In genomic region chr7:81608748-81609382, GRCh38 we compare ENCODE assay signal across 21 cellular contexts.
DNase-seq lines count a peak whose midpoint lies in the region; ATAC-seq and TF ChIP-seq lines count a peak whose summit lies in the region.
"Had no signal": no experiment of that assay in that cellular context is flagged by ENCODE, and none has a peak within 500 bp of the region (broad histone marks: within the 10 kb centered on the region; RNA-seq: fewer than 3 reads in every experiment).

No MANE protein-coding gene starts in this region.

- no peak overlapping the region for H3K14ac ChIP-seq in H9 (ENCODE audit: insufficient read depth, low read length)

- no peak overlapping the region for H4K91ac ChIP-seq in H9 (ENCODE audit: insufficient read length, low read depth, low read length)

- no peak overlapping the region for H2BK12ac ChIP-seq in H9 (ENCODE audit: insufficient read length, low read depth, low read length)

- H3K4me3 ChIP-seq in PC-3 (ENCODE audit: low read length) (peak overlapping the region; percentile 25; the same call in 1 of the 2 replicates), choroid plexus epithelial cell (ENCODE audit: low read depth, low read length) (no peak overlapping the region), osteoblast (ENCODE audit: insufficient read depth, low read length) (no peak overlapping the region), MM.1S (ENCODE audit: low read length) (no peak overlapping the region), hepatocyte (no peak overlapping the region)
- H3K4me3 ChIP-seq: esophagus muscularis mucosa had no signal

- CTCF ChIA-PET in PC-3 (lab: Charles Lee), result no interaction called here

- DNase-seq in H9 (no peak), PC-3 (peak; percentile 70), choroid plexus epithelial cell (ENCODE audit: low read depth) (peak; percentile 67), osteoblast (ENCODE audit: insufficient read length, low spot score, missing footprints) (peak; percentile 37), MM.1S (no peak), hepatocyte (ENCODE audit: low spot score) (no peak)
- DNase-seq: activated naive CD4-positive, alpha-beta T cell treated with anti-CD3 and anti-CD28 coated beads for 36 hours; activated T-cell treated with anti-CD3 and anti-CD28 coated beads, Interleukin-2, amount 50 U/mL, for 4 hours; anterior cingulate cortex; effector memory CD4-positive, alpha-beta T cell; EL; left ventricle myocardium superior; NCI-H1694 treated with DMSO at 0.1 percent for 48 hours; SIG-M5; substantia nigra had no signal

- BruUV-seq in PC-3 (replicated peaks; lab: Mats Ljungman, UMichigan), result no TSS peak

- ATAC-seq in PC-3 (peak; percentile 90), GM18868 (IDR thresholded peaks at IDR 0.05; ENCODE audit: unreplicated experiment) (no peak)
- ATAC-seq: activated T-cell treated with anti-CD3 and anti-CD28 coated beads, Interleukin-2, amount 50 U/mL, for 4 hours; left ventricle myocardium superior; sciatic nerve had no signal

- no peak overlapping the region for H4K8ac ChIP-seq in H9 (replicated peaks; ENCODE audit: insufficient read length, low read depth, low read length)

- H3K27me3 ChIP-seq in H9 (ENCODE audit: insufficient read depth, low read length) (no peaks in the 10 kb centered on the region), PC-3 (ENCODE audit: low read length) (no peaks in the 10 kb centered on the region), osteoblast (ENCODE audit: insufficient read depth, low read length) (no peaks in the 10 kb centered on the region), MM.1S (replicated peaks; ENCODE audit: insufficient read depth, low read length) (no peaks in the 10 kb centered on the region), hepatocyte (no peaks in the 10 kb centered on the region)
- H3K27me3 ChIP-seq: esophagus muscularis mucosa had no signal

- no peaks in the 10 kb centered on the region for H3K79me2 ChIP-seq in H9 (ENCODE audit: insufficient read depth, low read length)
- no peaks in the 10 kb centered on the region for H3K79me2 ChIP-seq in PC-3 (ENCODE audit: low read length)
- H3K79me2 ChIP-seq in osteoblast (ENCODE audit: insufficient read depth, low read length), result no peaks in the 10 kb centered on the region
- H3K79me2 ChIP-seq in MM.1S (ENCODE audit: low read length), result no peaks in the 10 kb centered on the region
- no peaks in the 10 kb centered on the region for H3K79me2 ChIP-seq in hepatocyte
- H3K79me2 ChIP-seq: parathyroid adenoma had no signal

- H2BK15ac ChIP-seq in H9 (ENCODE audit: low read depth, low read length), result no peak overlapping the region

- H3K23ac ChIP-seq in H9 (ENCODE audit: insufficient read length, low read depth, low read length), result no peak overlapping the region

- H4K20me1 ChIP-seq in H9 (ENCODE audit: control insufficient read depth, insufficient read depth, insufficient read length) (no peaks in the 10 kb centered on the region), PC-3 (ENCODE audit: low read length) (no peaks in the 10 kb centered on the region), osteoblast (ENCODE audit: insufficient read depth, low read length) (no peaks in the 10 kb centered on the region), MM.1S (ENCODE audit: insufficient read depth, low read length) (no peaks in the 10 kb centered on the region), hepatocyte (ENCODE audit: insufficient read depth, poor library complexity, severe bottlenecking) (no peaks in the 10 kb centered on the region)

- H2BK5ac ChIP-seq in H9 (ENCODE audit: insufficient read length, low read length), result no peak overlapping the region

- H3K4me1 Mint-ChIP-seq in H9, result no peaks in the 10 kb centered on the region
- H3K4me1 Mint-ChIP-seq: CD14-positive monocyte, nephron had no signal

- no peak overlapping the region for H2BK120ac ChIP-seq in H9 (ENCODE audit: low read depth, low read length, poor library complexity, severe bottlenecking)

- intact Hi-C loops in PC-3 (cut with micrococcal nuclease), result no loop called here

- H3K9me3 ChIP-seq in H9 (ENCODE audit: control insufficient read depth, low read depth, low read length), result no peaks in the 10 kb centered on the region
- no peaks in the 10 kb centered on the region for H3K9me3 ChIP-seq in PC-3 (ENCODE audit: low read length)
- H3K9me3 ChIP-seq in osteoblast (ENCODE audit: low read depth, low read length), result no peaks in the 10 kb centered on the region
- H3K9me3 ChIP-seq in MM.1S (replicated peaks; ENCODE audit: insufficient read depth, low read length), result no peaks in the 10 kb centered on the region
- H3K9me3 ChIP-seq in hepatocyte (ENCODE audit: low read depth), result no peaks in the 10 kb centered on the region
- H3K9me3 ChIP-seq: esophagus muscularis mucosa had no signal

- H3K18ac ChIP-seq in H9 (ENCODE audit: insufficient read length, low read depth, low read length), result no peak overlapping the region

- H3K9me3 Mint-ChIP-seq in H9, result no peaks in the 10 kb centered on the region
- H3K9me3 Mint-ChIP-seq: activated naive CD4-positive, alpha-beta T cell treated with anti-CD3 and anti-CD28 coated beads for 36 hours; nephron had no signal

- H3K23me2 ChIP-seq in H9 (ENCODE audit: insufficient read length, low read depth, low read length, poor library complexity, severe bottlenecking), result no peaks in the 10 kb centered on the region

- no peak overlapping the region for H3K4ac ChIP-seq in H9 (ENCODE audit: low read depth, low read length)

- no peak overlapping the region for H2BK20ac ChIP-seq in H9 (ENCODE audit: low read depth, low read length, poor library complexity, severe bottlenecking)

- POLR2A ChIA-PET in PC-3 (lab: Charles Lee; ENCODE audit: unreplicated experiment), result no interaction called here

- H3T11ph ChIP-seq in H9 (ENCODE audit: low read length), result peak overlapping the region; percentile 29

- no peak for TF ChIP-seq CTCF in H9 (conservative IDR thresholded peaks at IDR 0.05)
- no peak for TF ChIP-seq CTCF in PC-3 (conservative IDR thresholded peaks at IDR 0.05; ENCODE audit: low read depth, low read length)
- TF ChIP-seq CTCF in choroid plexus epithelial cell (conservative IDR thresholded peaks at IDR 0.05; ENCODE audit: low read depth, low read length), result no peak
- TF ChIP-seq CTCF in osteoblast (IDR thresholded peaks at IDR 0.05; ENCODE audit: extremely low read depth, low read depth, low read length), result no peak
- no peak for TF ChIP-seq CTCF in MM.1S (IDR thresholded peaks at IDR 0.05; ENCODE audit: low read length)
- TF ChIP-seq CTCF in hepatocyte (IDR thresholded peaks at IDR 0.05; ENCODE audit: poor library complexity), result no peak

- no peak overlapping the region for H3K4me2 ChIP-seq in H9 (ENCODE audit: insufficient read depth, insufficient read length, low read length)
- peak overlapping the region; percentile 68 for H3K4me2 ChIP-seq in PC-3 (ENCODE audit: low read length)
- H3K4me2 ChIP-seq in osteoblast (ENCODE audit: insufficient read depth, low read length), result peak overlapping the region; percentile 9
- no peak overlapping the region for H3K4me2 ChIP-seq in MM.1S (ENCODE audit: low read depth, low read length)
- H3K4me2 ChIP-seq in hepatocyte, result no peak overlapping the region

- H3K36me3 Mint-ChIP-seq in H9 (ENCODE audit: insufficient read depth in 1 of 3, low read depth in 3 of 3), result no peaks in the 10 kb centered on the region
- H3K36me3 Mint-ChIP-seq: CD14-positive monocyte had no signal

- no peaks in the 10 kb centered on the region for H3K79me1 ChIP-seq in H9 (ENCODE audit: insufficient read depth, low read depth, low read length, poor library complexity, severe bottlenecking)

- 0 out of 7 replicates have a peak overlapping the region, but pooled peaks of 1 of the 3 experiments have one; percentile 14 for H3K27ac Mint-ChIP-seq in H9
- H3K27ac Mint-ChIP-seq: activated naive CD4-positive, alpha-beta T cell treated with anti-CD3 and anti-CD28 coated beads for 36 hours; CD14-positive monocyte; nephron had no signal

- no peaks in the 10 kb centered on the region for H3K9me2 ChIP-seq in PC-3 (replicated peaks; ENCODE audit: low read length)
- no peaks in the 10 kb centered on the region for H3K9me2 ChIP-seq in MM.1S (replicated peaks; ENCODE audit: insufficient read depth, low read length)
- no peaks in the 10 kb centered on the region for H3K9me2 ChIP-seq in hepatocyte (replicated peaks; ENCODE audit: insufficient read depth)

- H4K5ac ChIP-seq in H9 (ENCODE audit: insufficient read length, low read depth, low read length), result no peak overlapping the region

- no peak overlapping the region for H3K9ac ChIP-seq in H9 (ENCODE audit: extremely low read depth, insufficient read length, low read length)
- H3K9ac ChIP-seq in PC-3 (ENCODE audit: low read length), result peak overlapping the region; percentile 27
- H3K9ac ChIP-seq in MM.1S (ENCODE audit: low read length), result no peak overlapping the region
- H3K9ac ChIP-seq: parathyroid adenoma had no signal

- H3K36me3 ChIP-seq in PC-3 (ENCODE audit: low read depth, low read length), result no peaks in the 10 kb centered on the region
- no peaks in the 10 kb centered on the region for H3K36me3 ChIP-seq in osteoblast (ENCODE audit: insufficient read depth, low read length)
- no peaks in the 10 kb centered on the region for H3K36me3 ChIP-seq in MM.1S (replicated peaks; ENCODE audit: insufficient read depth, low read length)
- no peaks in the 10 kb centered on the region for H3K36me3 ChIP-seq in hepatocyte (replicated peaks; ENCODE audit: insufficient read depth, low read depth)
- H3K36me3 ChIP-seq: esophagus muscularis mucosa had no signal

- H2AFZ ChIP-seq in H9 (ENCODE audit: low read length) (no peak overlapping the region), PC-3 (ENCODE audit: low read length) (peak overlapping the region; percentile 10; the same call in 1 of the 2 replicates), osteoblast (ENCODE audit: low read length) (peak overlapping the region; percentile 13), MM.1S (ENCODE audit: low read length) (no peak overlapping the region), hepatocyte (no peak overlapping the region)
- H2AFZ ChIP-seq: parathyroid adenoma had no signal

- no peaks in the 10 kb centered on the region for H3F3A ChIP-seq in PC-3 (ENCODE audit: low read length, unreplicated experiment)
- H3F3A ChIP-seq in MM.1S (ENCODE audit: insufficient read depth, low read length), result no peaks in the 10 kb centered on the region

- H3K27ac ChIP-seq in H9 (ENCODE audit: insufficient read length, low read depth, low read length) (no peak overlapping the region), PC-3 (ENCODE audit: low read length) (peak overlapping the region; percentile 78), osteoblast (ENCODE audit: low read depth, low read length) (peak overlapping the region; percentile 27), MM.1S (ENCODE audit: low read length) (no peak overlapping the region), hepatocyte (no peak overlapping the region)
- H3K27ac ChIP-seq: esophagus muscularis mucosa, parathyroid adenoma had no signal

- no peak overlapping the region for H2AK5ac ChIP-seq in H9 (ENCODE audit: insufficient read length, low read length)

- no peak overlapping the region for H3K4me3 Mint-ChIP-seq in H9
- H3K4me3 Mint-ChIP-seq: activated naive CD4-positive, alpha-beta T cell treated with anti-CD3 and anti-CD28 coated beads for 36 hours; activated T-cell treated with anti-CD3 and anti-CD28 coated beads, Interleukin-2, amount 50 U/mL, for 4 hours; CD14-positive monocyte; nephron had no signal

- H3K27me3 Mint-ChIP-seq in H9 (ENCODE audit: low read depth), result no peaks in the 10 kb centered on the region

- H3K56ac ChIP-seq in H9 (ENCODE audit: insufficient read length, low read depth, low read length), result no peak overlapping the region

- H3K4me1 ChIP-seq in H9 (ENCODE audit: insufficient read depth, low read length), result no peaks in the 10 kb centered on the region
- peaks cover 21% of the 10 kb centered on the region for H3K4me1 ChIP-seq in PC-3 (ENCODE audit: insufficient read depth, low read length)
- peaks cover 17% of the 10 kb centered on the region for H3K4me1 ChIP-seq in osteoblast (ENCODE audit: insufficient read depth, low read length)
- no peaks in the 10 kb centered on the region for H3K4me1 ChIP-seq in MM.1S (ENCODE audit: low read length)
- no peaks in the 10 kb centered on the region for H3K4me1 ChIP-seq in hepatocyte (ENCODE audit: insufficient read depth)
- H3K4me1 ChIP-seq: esophagus muscularis mucosa, parathyroid adenoma had no signal

- no CpG with 5 or more reads among the region's 6 CpGs for WGBS in H9 (ENCODE audit: extremely low coverage, insufficient read length, low lambda C conversion rate)
- 81% methylated on average over 6 of the region's 6 CpGs for WGBS in hepatocyte (ENCODE audit: low lambda C conversion rate, missing lambda C conversion rate)

Comparison
In these comparisons a context has a peak if more than half of its experiments do, and no peak if none do; other contexts are left out.
1. DNase-seq: peak in PC-3 (single experiment), choroid plexus epithelial cell (single experiment) and osteoblast (single experiment); none in H9 (single experiment), MM.1S (single experiment) and hepatocyte (single experiment).
2. H2AFZ ChIP-seq: peak in PC-3 (single experiment) and osteoblast (single experiment); none in H9 (single experiment), MM.1S (single experiment) and hepatocyte (single experiment).
3. H3K27ac ChIP-seq: peak in PC-3 (single experiment) and osteoblast (single experiment); none in H9 (single experiment), MM.1S (single experiment) and hepatocyte (single experiment).
4. H3K4me2 ChIP-seq: peak in PC-3 (single experiment) and osteoblast (single experiment); none in H9 (single experiment), MM.1S (single experiment) and hepatocyte (single experiment).